Comparison of ENCODE assay signal across 8 cellular contexts in the genomic region with DNA sequence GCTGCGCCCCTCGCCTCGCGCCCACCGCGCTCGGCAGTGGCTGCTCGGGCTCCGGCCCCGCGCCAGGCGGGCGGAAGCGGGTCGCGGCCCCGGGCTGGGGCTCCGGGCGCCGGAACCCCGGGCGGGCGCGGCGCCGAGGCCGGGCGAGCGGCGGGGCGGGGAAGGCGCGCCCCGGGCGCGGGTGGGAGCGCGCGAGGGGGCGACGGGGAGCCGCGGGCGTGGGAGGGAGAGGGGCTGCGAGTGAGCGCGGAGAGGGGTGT. TPM values are rescaled to one million over a fixed set of nuclear protein-coding genes. Genes with fewer than 3 reads are reported as not detected.
DNase-seq lines count a peak whose midpoint lies in the region; TF ChIP-seq lines count a peak whose summit lies in the region.

No MANE protein-coding gene starts in this region.

- H3K9ac ChIP-seq in HUES64 (ENCODE audit: low read depth, low read length): peak overlapping the region; percentile 81

- H3K9me3 ChIP-seq in HUES64 (ENCODE audit: insufficient read depth, low read depth, low read length): peaks cover 23% of the 10 kb centered on the region
- H3K9me3 ChIP-seq in ectodermal cell (ENCODE audit: control insufficient read depth, low read length): no peaks in the 10 kb centered on the region
- H3K9me3 ChIP-seq in neutrophil: no peaks in the 10 kb centered on the region

- H3K4me3 ChIP-seq in GM12875 (ENCODE audit: low read depth, low read length) (peak overlapping the region; percentile 57), HUES64 (ENCODE audit: low read length) (peak overlapping the region; percentile 95), ectodermal cell (ENCODE audit: insufficient read depth, low read depth, low read length) (peak overlapping the region; percentile 88), neutrophil (ENCODE audit: low read depth in 1 of 2, low read length in 1 of 2) (peak overlapping the region; percentile 62 to 69)

- H3K27me3 ChIP-seq in HUES64 (ENCODE audit: insufficient read depth, low read length) (no peaks in the 10 kb centered on the region), ectodermal cell (ENCODE audit: control insufficient read depth, insufficient read depth, low read length, poor library complexity, severe bottlenecking) (no peaks in the 10 kb centered on the region), neutrophil (peaks cover 70% of the 10 kb centered on the region)

- H3K4me1 ChIP-seq in HUES64 (ENCODE audit: insufficient read depth, low read length) (peaks cover 28% of the 10 kb centered on the region), ectodermal cell (ENCODE audit: control insufficient read depth, insufficient read depth, low read length) (peaks cover 7% of the 10 kb centered on the region), neutrophil (ENCODE audit: control insufficient read depth in 1 of 2, insufficient read depth in 1 of 2, low read depth in 1 of 2, low read length in 1 of 2) (peaks cover 25 to 31% of the 10 kb centered on the region in 2 experiments)

- TF ChIP-seq CTCF in GM12875 (IDR thresholded peaks at IDR 0.05; ENCODE audit: borderline replicate concordance, insufficient read depth, low read depth, low read length): no peak
- TF ChIP-seq CTCF in neutrophil (IDR thresholded peaks at IDR 0.05): no peak

- no peak for DNase-seq in activated gamma-delta T cell (lab: John Stamatoyannopoulos, UW)
- no peak for DNase-seq in mucosa of gallbladder (ENCODE audit: low spot score)
- no peak for DNase-seq in stimulated activated CD4-positive, alpha-beta T cell treated with anti-CD3 and anti-CD28 coated beads, Interleukin-4, amount 100 ng/mL, for 1 hour
- DNase-seq in activated CD4-positive, CD25-positive, alpha-beta regulatory T cell (lab: John Stamatoyannopoulos, UW): no peak

- H3K27ac ChIP-seq in HUES64 (ENCODE audit: low read depth, low read length) (peak overlapping the region; percentile 78; the same call in 1 of the 2 replicates), ectodermal cell (ENCODE audit: insufficient read depth, low read depth, low read length, poor library complexity, severe bottlenecking) (no peak overlapping the region), neutrophil (no peak overlapping the region)

- under 1% methylated on average over 47 of the region's 47 CpGs for WGBS in HUES64
- WGBS in ectodermal cell, 2 experiments: 0 to 1% methylated on average over 47 of the region's 47 CpGs

- H3K36me3 ChIP-seq in HUES64 (ENCODE audit: insufficient read depth, low read length) (peaks cover 36% of the 10 kb centered on the region), ectodermal cell (ENCODE audit: control insufficient read depth, insufficient read depth, low read length) (peaks cover 12% of the 10 kb centered on the region), neutrophil (no peaks in the 10 kb centered on the region)

RNA-seq across cellular contexts. Expression of a gene that starts 0.5 kb away (rescaled TPM):
- 87.0 TPM for polyA plus RNA-seq in HUES64 (2013, experiment 1 of 2)
- 107 TPM for polyA plus RNA-seq in HUES64 (2013, experiment 2 of 2)
- 186 TPM for polyA plus RNA-seq in ectodermal cell (2013, experiment 1 of 4)
- polyA plus RNA-seq in ectodermal cell (2013, experiment 2 of 4): 200 TPM
- 157 TPM for polyA plus RNA-seq in ectodermal cell (2013, experiment 3 of 4)
- 173 TPM for polyA plus RNA-seq in ectodermal cell (2013, experiment 4 of 4)
- 26.7 TPM for total RNA-seq in mucosa of gallbladder
